In the genomic region with DNA sequence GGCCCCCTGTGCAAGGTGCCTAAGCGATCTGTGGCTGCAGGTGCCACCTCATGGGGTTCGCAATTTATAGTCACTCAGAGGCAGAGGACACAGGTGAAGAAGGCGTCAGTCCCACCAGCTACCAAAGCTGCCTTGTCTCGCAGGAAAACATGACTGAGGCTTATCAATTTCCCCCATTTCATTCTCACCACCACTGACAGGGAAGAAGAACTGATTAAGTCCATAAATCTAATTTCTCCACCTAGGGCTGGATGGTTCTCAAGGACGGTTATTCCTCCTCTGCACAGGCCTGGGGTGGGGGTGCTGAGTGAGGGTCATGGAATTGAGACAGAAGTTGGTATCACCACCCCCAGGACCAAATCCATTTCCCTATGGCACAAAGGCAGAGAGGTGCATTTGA, we compare ENCODE assay signal across 17 cellular contexts.
"Had no signal": no experiment of that assay in that cellular context is flagged by ENCODE, and none has a peak within 500 bp of the region (broad histone marks: within the 10 kb centered on the region; RNA-seq: fewer than 3 reads in every experiment).

No MANE protein-coding gene starts in this region.

- FAIRE-seq: astrocyte, pancreas had no signal

- DNase-seq: activated CD4-positive, alpha-beta T cell treated with anti-CD3 and anti-CD28 coated beads for 1 hour; activated CD4-positive, alpha-beta T cell treated with anti-CD3 and anti-CD28 coated beads, Interleukin-2, amount 50 U/mL, for 1 hour; activated T-cell treated with anti-CD3 and anti-CD28 coated beads, Interleukin-2, amount 50 U/mL, for 1 hour; central memory CD4-positive, alpha-beta T cell; dermis blood vessel endothelial cell; effector CD8-positive, alpha-beta T cell; foreskin keratinocyte; left ventricle myocardium inferior; mammary epithelial cell; pancreas; right cardiac atrium; T1000; transverse colon had no signal

- H3K27me3 ChIP-seq: foreskin keratinocyte, pancreas, transverse colon, vagina had no signal

- H3K4me3 ChIP-seq: left ventricle myocardium inferior, pancreas, transverse colon, vagina had no signal

- H3K27ac ChIP-seq: foreskin keratinocyte, pancreas, vagina, VCaP had no signal

- H3K36me3 ChIP-seq: left ventricle myocardium inferior, pancreas, transverse colon, vagina had no signal

- ATAC-seq: activated naive CD4-positive, alpha-beta T cell treated with anti-CD3 and anti-CD28 coated beads, Interleukin-2, amount 50 U/mL, for 72 hours; foreskin keratinocyte; pancreas; right cardiac atrium had no signal

- H3K9me3 ChIP-seq: pancreas, transverse colon, vagina had no signal
